1 cellular context compared by ENCODE assay signal in genomic region chr16:30775381-30776099, GRCh38.
TF ChIP-seq lines count a peak whose summit lies in the region.

No MANE protein-coding gene starts in this region.

TF ChIP-seq in K562, 482 proteins besides CTCF, POLR2A, EP300 and RAD21 (continued from another document and continues in another):
- TF ChIP-seq, protein P1, sequence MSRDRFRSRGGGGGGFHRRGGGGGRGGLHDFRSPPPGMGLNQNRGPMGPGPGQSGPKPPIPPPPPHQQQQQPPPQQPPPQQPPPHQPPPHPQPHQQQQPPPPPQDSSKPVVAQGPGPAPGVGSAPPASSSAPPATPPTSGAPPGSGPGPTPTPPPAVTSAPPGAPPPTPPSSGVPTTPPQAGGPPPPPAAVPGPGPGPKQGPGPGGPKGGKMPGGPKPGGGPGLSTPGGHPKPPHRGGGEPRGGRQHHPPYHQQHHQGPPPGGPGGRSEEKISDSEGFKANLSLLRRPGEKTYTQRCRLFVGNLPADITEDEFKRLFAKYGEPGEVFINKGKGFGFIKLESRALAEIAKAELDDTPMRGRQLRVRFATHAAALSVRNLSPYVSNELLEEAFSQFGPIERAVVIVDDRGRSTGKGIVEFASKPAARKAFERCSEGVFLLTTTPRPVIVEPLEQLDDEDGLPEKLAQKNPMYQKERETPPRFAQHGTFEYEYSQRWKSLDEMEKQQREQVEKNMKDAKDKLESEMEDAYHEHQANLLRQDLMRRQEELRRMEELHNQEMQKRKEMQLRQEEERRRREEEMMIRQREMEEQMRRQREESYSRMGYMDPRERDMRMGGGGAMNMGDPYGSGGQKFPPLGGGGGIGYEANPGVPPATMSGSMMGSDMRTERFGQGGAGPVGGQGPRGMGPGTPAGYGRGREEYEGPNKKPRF (IDR thresholded peaks at IDR 0.05; ENCODE audit: low read depth, low read length), result no peak
- TF ChIP-seq GABPA (tag; conservative IDR thresholded peaks at IDR 0.05; ENCODE audit: low read depth) (peak; percentile 85), MTA3 (IDR thresholded peaks at IDR 0.05; ENCODE audit: borderline replicate concordance) (peak; percentile 84), SRF (CRISPR knock-in tag; IDR thresholded peaks at IDR 0.05) (peak; percentile 54 to 55; a peak in 1 of 4 replicates), ZNF445 (CRISPR knock-in tag; IDR thresholded peaks at IDR 0.05; ENCODE audit: low read depth) (no peak), ZNF174 (CRISPR knock-in tag; IDR thresholded peaks at IDR 0.05) (no peak), ZFPM2 (CRISPR knock-in tag; IDR thresholded peaks at IDR 0.05) (peak; percentile 9; the same call in 1 of the 2 replicates), CCNT2 (IDR thresholded peaks at IDR 0.05; ENCODE audit: borderline replicate concordance, extremely low read depth, insufficient read length, low read depth, low read length) (peak; percentile 78), CBX8 (IDR thresholded peaks at IDR 0.05; ENCODE audit: borderline replicate concordance, extremely low read depth, low read depth, low read length, poor library complexity, severe bottlenecking) (no peak), FOS (IDR thresholded peaks at IDR 0.05; ENCODE audit: extremely low read depth, insufficient read length) (no peak), PRPF4 (IDR thresholded peaks at IDR 0.05; ENCODE audit: insufficient read depth, low read depth, low read length, poor library complexity, severe bottlenecking) (peak; percentile 67), ZNF584 (CRISPR knock-in tag; IDR thresholded peaks at IDR 0.05; ENCODE audit: low read depth) (0 out of 2 replicates have a peak, but pooled peaks have one; percentile 40), ZBTB1 (CRISPR knock-in tag; IDR thresholded peaks at IDR 0.05; ENCODE audit: borderline replicate concordance, low read depth) (peak; percentile 36; the same call in 1 of the 2 replicates), ZNF766 (CRISPR knock-in tag; conservative IDR thresholded peaks at IDR 0.05) (peak; percentile 66; the same call in 1 of the 2 replicates), MAX (CRISPR knock-in tag; IDR thresholded peaks at IDR 0.05) (peak; percentile 95), GABPB1 (CRISPR knock-in tag; IDR thresholded peaks at IDR 0.05) (peak; percentile 88), ZNF436 (CRISPR knock-in tag; IDR thresholded peaks at IDR 0.05) (peak; percentile 67; the same call in 1 of the 2 replicates), SIX5 (IDR thresholded peaks at IDR 0.05; ENCODE audit: borderline replicate concordance in 1 of 2, insufficient read depth in 1 of 2, low read depth in 1 of 2, low read length in 2 of 2) (peak; percentile 86 to 91), NFE2 (IDR thresholded peaks at IDR 0.05; ENCODE audit: low read depth) (peak; percentile 14; the same call in 1 of the 2 replicates), YY1 (IDR thresholded peaks at IDR 0.05; ENCODE audit: borderline replicate concordance in 1 of 3, control insufficient read depth in 1 of 3, extremely low read depth in 1 of 3, insufficient read depth in 3 of 3, insufficient read length in 1 of 3, insufficient replicate concordance in 2 of 3, low read depth in 1 of 3, low read length in 2 of 3) (peak; percentile 60 to 92 (median 90)), HSF4 (CRISPR knock-in tag; IDR thresholded peaks at IDR 0.05; ENCODE audit: borderline replicate concordance) (no peak), ZNF324 (CRISPR knock-in tag; IDR thresholded peaks at IDR 0.05) (0 out of 2 replicates have a peak, but pooled peaks have one; percentile 54), CHD2 (IDR thresholded peaks at IDR 0.05; ENCODE audit: low read depth, low read length) (peak; percentile 59), ATF4 (CRISPR knock-in tag; IDR thresholded peaks at IDR 0.05) (peak; percentile 92), ZNF282 (CRISPR knock-in tag; IDR thresholded peaks at IDR 0.05) (peak; percentile 60; the same call in 1 of the 2 replicates), ATF7 (IDR thresholded peaks at IDR 0.05) (peak; percentile 85), ZNF76 (CRISPR knock-in tag; IDR thresholded peaks at IDR 0.05; ENCODE audit: borderline replicate concordance) (0 out of 2 replicates have a peak, but pooled peaks have one; percentile 50), ZNF696 (CRISPR knock-in tag; conservative IDR thresholded peaks at IDR 0.05) (no peak; the same call in 1 of the 2 replicates), TFE3 (CRISPR knock-in tag; IDR thresholded peaks at IDR 0.05) (peak; percentile 34; the same call in 1 of the 2 replicates), MAZ (CRISPR knock-in tag; conservative IDR thresholded peaks at IDR 0.05 in 1 of 2, IDR thresholded peaks at IDR 0.05 in 1 of 2) (peak; percentile 77 to 85), E4F1 (CRISPR knock-in tag; IDR thresholded peaks at IDR 0.05; ENCODE audit: borderline replicate concordance) (0 out of 2 replicates have a peak, but pooled peaks have one; percentile 46), MXI1 (IDR thresholded peaks at IDR 0.05; ENCODE audit: low read depth, low read length) (peak; percentile 83), FIP1L1 (IDR thresholded peaks at IDR 0.05; ENCODE audit: low read depth, low read length, poor library complexity, severe bottlenecking) (peak; percentile 89)
- TF ChIP-seq, protein P2, sequence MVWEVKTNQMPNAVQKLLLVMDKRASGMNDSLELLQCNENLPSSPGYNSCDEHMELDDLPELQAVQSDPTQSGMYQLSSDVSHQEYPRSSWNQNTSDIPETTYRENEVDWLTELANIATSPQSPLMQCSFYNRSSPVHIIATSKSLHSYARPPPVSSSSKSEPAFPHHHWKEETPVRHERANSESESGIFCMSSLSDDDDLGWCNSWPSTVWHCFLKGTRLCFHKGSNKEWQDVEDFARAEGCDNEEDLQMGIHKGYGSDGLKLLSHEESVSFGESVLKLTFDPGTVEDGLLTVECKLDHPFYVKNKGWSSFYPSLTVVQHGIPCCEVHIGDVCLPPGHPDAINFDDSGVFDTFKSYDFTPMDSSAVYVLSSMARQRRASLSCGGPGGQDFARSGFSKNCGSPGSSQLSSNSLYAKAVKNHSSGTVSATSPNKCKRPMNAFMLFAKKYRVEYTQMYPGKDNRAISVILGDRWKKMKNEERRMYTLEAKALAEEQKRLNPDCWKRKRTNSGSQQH (CRISPR knock-in tag; IDR thresholded peaks at IDR 0.05), result peak; percentile 80
- TF ChIP-seq, protein P3, sequence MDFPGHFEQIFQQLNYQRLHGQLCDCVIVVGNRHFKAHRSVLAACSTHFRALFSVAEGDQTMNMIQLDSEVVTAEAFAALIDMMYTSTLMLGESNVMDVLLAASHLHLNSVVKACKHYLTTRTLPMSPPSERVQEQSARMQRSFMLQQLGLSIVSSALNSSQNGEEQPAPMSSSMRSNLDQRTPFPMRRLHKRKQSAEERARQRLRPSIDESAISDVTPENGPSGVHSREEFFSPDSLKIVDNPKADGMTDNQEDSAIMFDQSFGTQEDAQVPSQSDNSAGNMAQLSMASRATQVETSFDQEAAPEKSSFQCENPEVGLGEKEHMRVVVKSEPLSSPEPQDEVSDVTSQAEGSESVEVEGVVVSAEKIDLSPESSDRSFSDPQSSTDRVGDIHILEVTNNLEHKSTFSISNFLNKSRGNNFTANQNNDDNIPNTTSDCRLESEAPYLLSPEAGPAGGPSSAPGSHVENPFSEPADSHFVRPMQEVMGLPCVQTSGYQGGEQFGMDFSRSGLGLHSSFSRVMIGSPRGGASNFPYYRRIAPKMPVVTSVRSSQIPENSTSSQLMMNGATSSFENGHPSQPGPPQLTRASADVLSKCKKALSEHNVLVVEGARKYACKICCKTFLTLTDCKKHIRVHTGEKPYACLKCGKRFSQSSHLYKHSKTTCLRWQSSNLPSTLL (IDR thresholded peaks at IDR 0.05), result peak; percentile 10; the same call in 1 of the 2 replicates
